ENCODE assay signal across 26 cellular contexts in the genomic region with DNA sequence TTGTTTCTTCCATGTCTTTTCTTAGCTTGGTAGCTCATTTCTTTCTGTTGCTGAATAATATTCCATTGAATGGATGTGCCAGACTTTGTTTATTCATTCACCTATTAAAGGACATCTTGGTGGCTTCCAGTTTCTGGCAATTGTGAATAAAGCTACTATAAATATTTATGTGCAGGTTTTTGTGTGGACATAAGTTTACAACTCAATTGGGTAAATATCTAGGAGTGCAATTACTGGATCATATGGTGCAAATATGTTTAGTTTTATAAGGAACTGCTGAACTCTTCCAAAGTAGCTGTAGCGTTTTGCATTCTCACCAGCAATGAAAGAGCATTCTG.
"Had no signal": no experiment of that assay in that cellular context is flagged by ENCODE, and none has a peak within 500 bp of the region (broad histone marks: within the 10 kb centered on the region; RNA-seq: fewer than 3 reads in every experiment).

No MANE protein-coding gene starts in this region.

- ATAC-seq: activated CD4-positive, CD25-positive, alpha-beta regulatory T cell treated with anti-CD3 and anti-CD28 coated beads, Interleukin-2, amount 50 U/mL, for 24 hours; body of pancreas; gastroesophageal sphincter; heart right ventricle had no signal

- H3K27ac Mint-ChIP-seq: activated B cell treated with CpG ODN at 0.5 μM for 24 hours; activated naive CD4-positive, alpha-beta T cell treated with anti-CD3 and anti-CD28 coated beads for 36 hours; activated naive CD4-positive, alpha-beta T cell treated with anti-CD3 and anti-CD28 coated beads, Interleukin-2, amount 50 U/mL, for 24 hours; activated T-helper 1 cell treated with anti-CD3 and anti-CD28 coated beads, Interleukin-12 subunit alpha, Interleukin-12 subunit beta, Interleukin-2, Interleukin-4 antibody, amounts not matched to agents 30 ng/mL and 10 ng/mL and 1 ng/mL, durations not matched to agents 14 hours and 24 hours and 36 hours had no signal

- H2AFZ ChIP-seq: hepatocyte had no signal

- H3K4me3 Mint-ChIP-seq: activated B cell treated with CpG ODN at 0.5 μM for 24 hours; activated CD8-positive, alpha-beta T cell treated with anti-CD3 and anti-CD28 coated beads for 36 hours; activated naive CD4-positive, alpha-beta T cell treated with anti-CD3 and anti-CD28 coated beads for 36 hours; activated T-helper 1 cell treated with anti-CD3 and anti-CD28 coated beads, Interleukin-12 subunit alpha, Interleukin-12 subunit beta, Interleukin-2, Interleukin-4 antibody, amounts not matched to agents 30 ng/mL and 10 ng/mL and 1 ng/mL, durations not matched to agents 14 hours and 24 hours and 36 hours had no signal

- H3K4me1 ChIP-seq: adrenal gland, body of pancreas, colonic mucosa, esophagus squamous epithelium, gastroesophageal sphincter had no signal

- H3K4me2 ChIP-seq: hepatocyte had no signal

- H3K27me3 ChIP-seq: adrenal gland, body of pancreas, colonic mucosa, esophagus squamous epithelium, gastroesophageal sphincter, heart right ventricle, hepatocyte had no signal

- H3K27me3 Mint-ChIP-seq: activated B cell treated with CpG ODN at 0.5 μM for 24 hours; activated CD8-positive, alpha-beta T cell treated with anti-CD3 and anti-CD28 coated beads for 36 hours; activated naive CD4-positive, alpha-beta T cell treated with anti-CD3 and anti-CD28 coated beads, Interleukin-2, amount 50 U/mL, for 24 hours had no signal

- H3K36me3 ChIP-seq: adrenal gland, colonic mucosa, gastroesophageal sphincter had no signal

- DNase-seq: activated B cell treated with CpG ODN at 0.5 μM for 24 hours; activated CD4-positive, alpha-beta T cell treated with anti-CD3 and anti-CD28 coated beads for 48 hours; activated CD4-positive, alpha-beta T cell treated with anti-CD3 and anti-CD28 coated beads, Interleukin-2, amount 50 U/mL, for 1 hour; activated effector memory CD4-positive, alpha-beta T cell treated with anti-CD3 and anti-CD28 coated beads, Interleukin-2, amount 50 U/mL, for 16 hours; activated naive CD4-positive, alpha-beta T cell treated with anti-CD3 and anti-CD28 coated beads for 36 hours; adrenal gland; amygdala; aorta; body of pancreas; caudate nucleus; cerebellar nuclear complex; colonic mucosa; effector CD8-positive, alpha-beta T cell; esophagus squamous epithelium; foreskin melanocyte; heart right ventricle; T-helper 1 cell; T1000; WERI-Rb-1 had no signal

- H3K9me3 ChIP-seq: body of pancreas, colonic mucosa, gastroesophageal sphincter had no signal

- H3K4me3 ChIP-seq: adrenal gland, body of pancreas, colonic mucosa, esophagus squamous epithelium, gastroesophageal sphincter, heart right ventricle, hepatocyte had no signal

- H3K27ac ChIP-seq: adrenal gland, body of pancreas, colonic mucosa, epithelial cell of prostate, esophagus squamous epithelium, gastroesophageal sphincter, heart right ventricle, hepatocyte, WERI-Rb-1 had no signal
